1 cellular context compared by ENCODE assay signal in the genomic region with DNA sequence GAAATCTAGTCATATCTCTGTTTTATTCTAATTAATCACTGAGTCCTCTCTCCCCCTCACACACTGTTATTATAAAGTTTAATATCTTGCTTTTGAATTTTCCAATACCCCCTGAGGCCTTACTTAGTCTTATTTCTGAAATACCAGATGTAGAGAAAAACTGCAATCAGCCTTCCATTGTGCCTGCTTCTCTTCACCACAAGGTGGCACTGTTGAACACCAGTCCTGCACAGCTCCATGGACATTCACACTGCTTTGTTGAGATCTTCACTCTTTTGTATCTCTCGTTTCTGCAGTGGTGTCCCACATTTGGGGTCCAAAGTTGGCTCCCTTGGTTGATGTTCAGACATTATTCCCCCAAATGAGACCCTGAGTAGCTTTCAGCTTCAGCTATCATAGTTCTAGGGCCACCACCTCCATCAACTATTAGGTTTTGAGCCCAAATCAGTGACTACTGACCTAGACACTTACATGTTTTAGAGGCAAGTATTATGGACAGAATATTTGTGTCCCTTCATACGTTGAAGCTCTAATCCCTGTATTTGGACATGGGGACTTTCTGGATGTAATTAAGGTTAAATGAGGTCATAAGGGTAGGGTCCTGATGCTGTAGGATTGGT.
TF ChIP-seq lines count a peak whose summit lies in the region.

No MANE protein-coding gene starts in this region.

TF ChIP-seq in IMR-90, 13 proteins besides CTCF, POLR2A, EP300 and RAD21 (continued from another document):
- no peak for TF ChIP-seq MAFK (IDR thresholded peaks at IDR 0.05; ENCODE audit: low read depth, low read length)
- no peak for TF ChIP-seq BHLHE40 (IDR thresholded peaks at IDR 0.05; ENCODE audit: low read depth, low read length)
- TF ChIP-seq, protein P1, sequence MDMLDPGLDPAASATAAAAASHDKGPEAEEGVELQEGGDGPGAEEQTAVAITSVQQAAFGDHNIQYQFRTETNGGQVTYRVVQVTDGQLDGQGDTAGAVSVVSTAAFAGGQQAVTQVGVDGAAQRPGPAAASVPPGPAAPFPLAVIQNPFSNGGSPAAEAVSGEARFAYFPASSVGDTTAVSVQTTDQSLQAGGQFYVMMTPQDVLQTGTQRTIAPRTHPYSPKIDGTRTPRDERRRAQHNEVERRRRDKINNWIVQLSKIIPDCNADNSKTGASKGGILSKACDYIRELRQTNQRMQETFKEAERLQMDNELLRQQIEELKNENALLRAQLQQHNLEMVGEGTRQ (IDR thresholded peaks at IDR 0.05; ENCODE audit: low read depth, low read length): no peak
- no peak for TF ChIP-seq FOS (IDR thresholded peaks at IDR 0.05; ENCODE audit: low read depth, low read length)
- no peak for TF ChIP-seq MXI1 (IDR thresholded peaks at IDR 0.05; ENCODE audit: borderline replicate concordance, low read depth, low read length)
- TF ChIP-seq RFX5 (IDR thresholded peaks at IDR 0.05; ENCODE audit: low read depth, low read length): no peak
- no peak for TF ChIP-seq SMC3 (IDR thresholded peaks at IDR 0.05; ENCODE audit: low read depth, low read length)
